33 cellular contexts compared by ENCODE assay signal in the genomic region with DNA sequence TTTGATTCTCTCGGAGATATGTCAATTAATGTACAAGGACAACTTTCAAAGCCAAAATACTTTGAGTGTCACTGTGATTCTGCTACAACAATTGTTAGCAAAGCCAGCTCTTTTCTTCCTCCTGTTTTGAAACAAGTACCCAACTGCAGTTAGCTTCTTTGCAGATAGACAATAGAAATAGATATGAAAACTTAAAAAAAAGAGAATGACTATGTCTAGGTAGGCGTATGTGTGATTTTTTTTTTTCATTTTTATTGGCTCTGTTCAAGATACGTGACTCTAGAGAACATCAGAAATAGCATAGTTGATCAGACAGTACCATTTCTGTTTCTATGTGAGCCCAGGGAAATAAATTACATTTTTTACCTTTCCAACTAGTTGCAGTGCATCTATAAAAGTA.
"Had no signal": no experiment of that assay in that cellular context is flagged by ENCODE, and none has a peak within 500 bp of the region (broad histone marks: within the 10 kb centered on the region; RNA-seq: fewer than 3 reads in every experiment).

No MANE protein-coding gene starts in this region.

- DNase-seq: Karpas-422, Kasumi-1, MG63, MM.1S, MV-4-11, NCI-H1048, NCI-H1092, NCI-H1092 treated with DMSO at 0.1 percent for 48 hours, NCI-H1105, NCI-H1105 treated with DMSO at 0.1 percent for 48 hours, NCI-H1417, NCI-H1417 treated with DMSO at 0.1 percent for 48 hours, NCI-H1436, NCI-H1436 treated with DMSO at 0.1 percent for 48 hours, NCI-H146, NCI-H1694, NCI-H1694 treated with DMSO at 0.1 percent for 48 hours, NCI-H187, NCI-H187 treated with DMSO at 0.1 percent for 48 hours, NCI-H1930, NCI-H2029, NCI-H2029 treated with DMSO at 0.1 percent for 48 hours, NCI-H2081, NCI-H2081 treated with DMSO at 0.1 percent for 48 hours, NCI-H2107, NCI-H2171, NCI-H2171 treated with DMSO at 0.1 percent for 48 hours, NCI-H2227 treated with DMSO at 0.1 percent for 48 hours, NCI-H226, NCI-H345, NCI-H446, NCI-H446 treated with DMSO at 0.1 percent for 48 hours, NCI-H510A had no signal
